Comparison of ENCODE assay signal across 19 cellular contexts in genomic region chr14:103531421-103532215, GRCh38. TPM values are rescaled to one million over a fixed set of nuclear protein-coding genes. Genes with fewer than 3 reads are reported as not detected.
DNase-seq lines count a peak whose midpoint lies in the region; ATAC-seq and TF ChIP-seq lines count a peak whose summit lies in the region.
"Had no signal": no experiment of that assay in that cellular context is flagged by ENCODE, and none has a peak within 500 bp of the region (broad histone marks: within the 10 kb centered on the region; RNA-seq: fewer than 3 reads in every experiment).

No MANE protein-coding gene starts in this region.

- H3K4me1 Mint-ChIP-seq in natural killer cell: peaks cover 21 to 47% of the 10 kb centered on the region in 2 donors
- peaks cover 12 to 22% of the 10 kb centered on the region in 2 donors for H3K4me1 Mint-ChIP-seq in natural killer cell treated with Interleukin-12 subunit alpha and Interleukin-12 subunit beta and Interleukin-15 and Interleukin-18, amount 100 ng/mL, for 72 hours (ENCODE audit: low read depth in 2 of 2)
- H3K4me1 Mint-ChIP-seq in T-helper 17 cell: peaks cover 32% of the 10 kb centered on the region
- peaks cover 30 to 34% (median 32%) of the 10 kb centered on the region in 7 donors for H3K4me1 Mint-ChIP-seq in naive thymus-derived CD4-positive, alpha-beta T cell
- H3K4me1 Mint-ChIP-seq in mesothelial cell of epicardium: peaks cover 24% of the 10 kb centered on the region

- peaks cover 0 to 52% (median 0%) of the 10 kb centered on the region in 3 experiments for H3K36me3 ChIP-seq in naive thymus-derived CD4-positive, alpha-beta T cell (ENCODE audit: control insufficient read depth in 2 of 3, insufficient read depth in 3 of 3, low read length in 3 of 3)

- peaks cover 19 to 21% of the 10 kb centered on the region in 2 donors for H3K4me1 ChIP-seq in naive thymus-derived CD4-positive, alpha-beta T cell (ENCODE audit: control insufficient read depth in 2 of 2, insufficient read depth in 2 of 2, low read length in 2 of 2)

- no peaks in the 10 kb centered on the region for H3K27me3 Mint-ChIP-seq in natural killer cell (ENCODE audit: low read depth in 2 of 2)
- H3K27me3 Mint-ChIP-seq in natural killer cell treated with Interleukin-12 subunit alpha and Interleukin-12 subunit beta and Interleukin-15 and Interleukin-18, amount 100 ng/mL, for 72 hours: no peaks in the 10 kb centered on the region
- no peaks in the 10 kb centered on the region for H3K27me3 Mint-ChIP-seq in T-helper 17 cell
- H3K27me3 Mint-ChIP-seq in naive thymus-derived CD4-positive, alpha-beta T cell: no peaks in the 10 kb centered on the region
- H3K27me3 Mint-ChIP-seq in mesothelial cell of epicardium (ENCODE audit: low read depth): no peaks in the 10 kb centered on the region

- H3K36me3 Mint-ChIP-seq in natural killer cell: no peaks in the 10 kb centered on the region
- no peaks in the 10 kb centered on the region for H3K36me3 Mint-ChIP-seq in natural killer cell treated with Interleukin-12 subunit alpha and Interleukin-12 subunit beta and Interleukin-15 and Interleukin-18, amount 100 ng/mL, for 72 hours
- H3K36me3 Mint-ChIP-seq in T-helper 17 cell (ENCODE audit: low read depth): no peaks in the 10 kb centered on the region
- H3K36me3 Mint-ChIP-seq in naive thymus-derived CD4-positive, alpha-beta T cell: no peaks in the 10 kb centered on the region
- H3K36me3 Mint-ChIP-seq in mesothelial cell of epicardium: no peaks in the 10 kb centered on the region

- no peak for DNase-seq in natural killer cell
- no peak for DNase-seq in natural killer cell treated with Interleukin-12 subunit alpha and Interleukin-12 subunit beta and Interleukin-15 and Interleukin-18, amount 100 ng/mL, for 72 hours (ENCODE audit: low spot score)
- DNase-seq in T-helper 17 cell: no peak
- DNase-seq in naive thymus-derived CD4-positive, alpha-beta T cell: no peak
- DNase-seq in posterior vena cava (ENCODE audit: low spot score): no peak
- no peak for DNase-seq in mesothelial cell of epicardium (ENCODE audit: low spot score in 2 of 2, unreplicated experiment in 2 of 2)
- DNase-seq: AML-193; cortex of kidney; foreskin melanocyte; midbrain; MV-4-11; NCI-H187; NCI-H226; NK-92 treated with Interleukin-12 subunit alpha and Interleukin-12 subunit beta, amount 100 ng/mL, for 24 hours; occipital lobe; stimulated activated CD4-positive, alpha-beta T cell treated with anti-CD3 and anti-CD28 coated beads, Interleukin-2, amount 100 ng/mL, for 24 hours; T-helper 1 cell had no signal

- H3K4me3 ChIP-seq in naive thymus-derived CD4-positive, alpha-beta T cell (ENCODE audit: low read length): no peak overlapping the region
- H3K4me3 ChIP-seq: HAP-1 had no signal

- peak overlapping the region in 1 of 2 donors; percentile 58 for H3K27ac Mint-ChIP-seq in natural killer cell
- H3K27ac Mint-ChIP-seq in natural killer cell treated with Interleukin-12 subunit alpha and Interleukin-12 subunit beta and Interleukin-15 and Interleukin-18, amount 100 ng/mL, for 72 hours: no peak overlapping the region
- H3K27ac Mint-ChIP-seq in T-helper 17 cell: peak overlapping the region; percentile 71
- H3K27ac Mint-ChIP-seq in naive thymus-derived CD4-positive, alpha-beta T cell: peak overlapping the region in 3 of 9 donors; percentile 26 to 74 (median 28)
- H3K27ac Mint-ChIP-seq in mesothelial cell of epicardium: no peak overlapping the region

- intact Hi-C loops in natural killer cell (cut with micrococcal nuclease) (no loop called here), posterior vena cava (cut with DNase I) (no loop called here)
- intact Hi-C loops in naive thymus-derived CD4-positive, alpha-beta T cell (cut with micrococcal nuclease): no loop called here

- ATAC-seq in natural killer cell: no peak
- ATAC-seq in natural killer cell treated with Interleukin-12 subunit alpha and Interleukin-12 subunit beta and Interleukin-15 and Interleukin-18, amount 100 ng/mL, for 72 hours: no peak
- no peak for ATAC-seq in T-helper 17 cell
- ATAC-seq in naive thymus-derived CD4-positive, alpha-beta T cell: no peak
- ATAC-seq in SK-N-SH treated with all-trans-retinoic acid at 6 μM for 48 hours: no peak

- peak overlapping the region; percentile 4 for H3K4me3 Mint-ChIP-seq in natural killer cell
- H3K4me3 Mint-ChIP-seq in natural killer cell treated with Interleukin-12 subunit alpha and Interleukin-12 subunit beta and Interleukin-15 and Interleukin-18, amount 100 ng/mL, for 72 hours: no peak overlapping the region
- peak overlapping the region; percentile 58 for H3K4me3 Mint-ChIP-seq in T-helper 17 cell
- peak overlapping the region in 8 of 10 donors; percentile 6 to 95 (median 42) for H3K4me3 Mint-ChIP-seq in naive thymus-derived CD4-positive, alpha-beta T cell
- H3K4me3 Mint-ChIP-seq in mesothelial cell of epicardium: no peak overlapping the region

- CTCF ChIA-PET in naive thymus-derived CD4-positive, alpha-beta T cell (lab: Charles Lee): no interaction called here

- TF ChIP-seq CTCF in natural killer cell (IDR thresholded peaks at IDR 0.05): no peak
- TF ChIP-seq CTCF in mesothelial cell of epicardium (IDR thresholded peaks at IDR 0.05; ENCODE audit: unreplicated experiment): no peak

- H3K27me3 ChIP-seq in naive thymus-derived CD4-positive, alpha-beta T cell (ENCODE audit: control insufficient read depth in 2 of 2, insufficient read depth in 2 of 2, low read length in 2 of 2): no peaks in the 10 kb centered on the region

- H3K9me3 ChIP-seq in T-helper 17 cell (ENCODE audit: control insufficient read depth, low read length, poor library complexity, severe bottlenecking): no peaks in the 10 kb centered on the region
- no peaks in the 10 kb centered on the region for H3K9me3 ChIP-seq in naive thymus-derived CD4-positive, alpha-beta T cell (ENCODE audit: control insufficient read depth in 2 of 3, low read length in 3 of 3)
- H3K9me3 ChIP-seq: HAP-1 had no signal

- no peak overlapping the region for H3K27ac ChIP-seq in naive thymus-derived CD4-positive, alpha-beta T cell (ENCODE audit: low read depth, low read length)

- H3K9me3 Mint-ChIP-seq in natural killer cell (no peaks in the 10 kb centered on the region), mesothelial cell of epicardium (no peaks in the 10 kb centered on the region)
- no peaks in the 10 kb centered on the region for H3K9me3 Mint-ChIP-seq in natural killer cell treated with Interleukin-12 subunit alpha and Interleukin-12 subunit beta and Interleukin-15 and Interleukin-18, amount 100 ng/mL, for 72 hours
- H3K9me3 Mint-ChIP-seq in naive thymus-derived CD4-positive, alpha-beta T cell: peaks cover 0 to 2% (median 0%) of the 10 kb centered on the region in 11 donors

- POLR2A ChIA-PET in naive thymus-derived CD4-positive, alpha-beta T cell (lab: Charles Lee): interaction anchor here (0.6 to 2.4 kb wide), 4 partner anchors 13 to 379 kb away, joined by 3 to 15 read pairs (median 3); partner anchors contain the start of gene EIF5

TF ChIP-seq in SK-N-SH treated with all-trans-retinoic acid at 6 μM for 48 hours, 23 proteins besides CTCF, POLR2A, EP300 and RAD21 (continues in another document):
- no peak for TF ChIP-seq CSDC2 (CRISPR knock-in tag; IDR thresholded peaks at IDR 0.05)
- TF ChIP-seq ARNTL (CRISPR knock-in tag; IDR thresholded peaks at IDR 0.05; ENCODE audit: borderline replicate concordance, low read depth): no peak
- TF ChIP-seq BACH2 (CRISPR knock-in tag; IDR thresholded peaks at IDR 0.05; ENCODE audit: borderline replicate concordance): no peak
- TF ChIP-seq ISL1 (CRISPR knock-in tag; IDR thresholded peaks at IDR 0.05): no peak
- no peak for TF ChIP-seq TOX (CRISPR knock-in tag; IDR thresholded peaks at IDR 0.05; ENCODE audit: borderline replicate concordance)
- no peak for TF ChIP-seq TCF4 (CRISPR knock-in tag; IDR thresholded peaks at IDR 0.05; ENCODE audit: borderline replicate concordance)
- TF ChIP-seq ESRRG (CRISPR knock-in tag; IDR thresholded peaks at IDR 0.05): no peak

RNA-seq across cellular contexts. Expression of gene TRMT61A, which starts 2.6 kb away (rescaled TPM):
- total RNA-seq in natural killer cell (1 to 10 TPM; 8.1 to 9.4 (median 9.1) TPM), T-helper 17 cell (1 to 10 TPM; 8.2 to 8.3 TPM), posterior vena cava (10 to 100 TPM; 16.2 to 18.0 TPM), mesothelial cell of epicardium (8.7 to 9.5 TPM (median 9.5 TPM) in 3 replicates)
- total RNA-seq in natural killer cell treated with Interleukin-12 subunit alpha and Interleukin-12 subunit beta and Interleukin-15 and Interleukin-18, amount 100 ng/mL, for 72 hours: 10 to 100 TPM; 13.2 to 29.7 TPM
- 10 to 100 TPM in 4 of 5 experiments, 1 to 10 TPM in 1; 9.8 to 15.1 (median 14.1) TPM for total RNA-seq in naive thymus-derived CD4-positive, alpha-beta T cell
- polyA plus RNA-seq in naive thymus-derived CD4-positive, alpha-beta T cell: 10 to 100 TPM in 1 of 2 donors, 1 to 10 TPM in 1; 6.3 to 12.2 TPM

RNA-seq across cellular contexts. Expression of gene CKB, which starts 9.0 kb away (rescaled TPM):
- total RNA-seq in natural killer cell (10 to 100 TPM in 1 of 3 donors, 1 to 10 TPM in 2; 4.0 to 37.4 (median 9.0) TPM), T-helper 17 cell (1 to 10 TPM; 7.0 to 8.0 TPM), posterior vena cava (100 to 1,000 TPM; 354 to 709 TPM), mesothelial cell of epicardium (50.6 to 56.7 TPM (median 53.3 TPM) in 3 replicates)
- 1 to 10 TPM; 3.0 to 4.6 TPM for total RNA-seq in natural killer cell treated with Interleukin-12 subunit alpha and Interleukin-12 subunit beta and Interleukin-15 and Interleukin-18, amount 100 ng/mL, for 72 hours
- 10 to 100 TPM in 1 of 5 experiments, 1 to 10 TPM in 4; 1.4 to 19.8 (median 2.5) TPM for total RNA-seq in naive thymus-derived CD4-positive, alpha-beta T cell
- under 1 TPM in 1 of 2 donors, not detected in 1; 0.40 TPM for polyA plus RNA-seq in naive thymus-derived CD4-positive, alpha-beta T cell

RNA-seq across cellular contexts. Expression of gene BAG5, which starts 30.8 kb away (rescaled TPM):
- total RNA-seq in natural killer cell (10 to 100 TPM; 36.1 to 48.0 (median 47.0) TPM), T-helper 17 cell (10 to 100 TPM; 28.5 to 32.9 TPM), posterior vena cava (10 to 100 TPM; 29.0 to 30.4 TPM), mesothelial cell of epicardium (21.8 to 23.5 TPM (median 22.2 TPM) in 3 replicates)
- 10 to 100 TPM; 27.4 to 29.6 TPM for total RNA-seq in natural killer cell treated with Interleukin-12 subunit alpha and Interleukin-12 subunit beta and Interleukin-15 and Interleukin-18, amount 100 ng/mL, for 72 hours
- 10 to 100 TPM; 29.9 to 38.9 (median 36.4) TPM for total RNA-seq in naive thymus-derived CD4-positive, alpha-beta T cell
- 10 to 100 TPM; 46.2 to 51.7 TPM for polyA plus RNA-seq in naive thymus-derived CD4-positive, alpha-beta T cell

RNA-seq across cellular contexts. Expression of gene COA8, which starts 31.1 kb away (rescaled TPM):
- 10 to 100 TPM; 22.2 to 32.0 (median 24.9) TPM for total RNA-seq in natural killer cell
- total RNA-seq in natural killer cell treated with Interleukin-12 subunit alpha and Interleukin-12 subunit beta and Interleukin-15 and Interleukin-18, amount 100 ng/mL, for 72 hours: 10 to 100 TPM; 35.8 to 38.3 TPM
- 10 to 100 TPM; 18.3 to 19.4 TPM for total RNA-seq in T-helper 17 cell
- total RNA-seq in naive thymus-derived CD4-positive, alpha-beta T cell: 10 to 100 TPM; 13.6 to 26.3 (median 24.1) TPM
- polyA plus RNA-seq in naive thymus-derived CD4-positive, alpha-beta T cell: 10 to 100 TPM; 36.7 to 51.3 TPM
- 10 to 100 TPM; 33.9 to 40.3 TPM for total RNA-seq in posterior vena cava
- 35.4 to 38.8 TPM (median 36.0 TPM) in 3 replicates for total RNA-seq in mesothelial cell of epicardium

Comparison
In these comparisons a context has a peak if more than half of its experiments do, and no peak if none do; other contexts are left out.
1. H3K4me3 Mint-ChIP-seq: peak in natural killer cell (single experiment), T-helper 17 cell (single experiment) and naive thymus-derived CD4-positive, alpha-beta T cell (8 of 10); none in natural killer cell treated with Interleukin-12 subunit alpha and Interleukin-12 subunit beta and Interleukin-15 and Interleukin-18, amount 100 ng/mL, for 72 hours (single experiment) and mesothelial cell of epicardium (single experiment).